In the genomic region with DNA sequence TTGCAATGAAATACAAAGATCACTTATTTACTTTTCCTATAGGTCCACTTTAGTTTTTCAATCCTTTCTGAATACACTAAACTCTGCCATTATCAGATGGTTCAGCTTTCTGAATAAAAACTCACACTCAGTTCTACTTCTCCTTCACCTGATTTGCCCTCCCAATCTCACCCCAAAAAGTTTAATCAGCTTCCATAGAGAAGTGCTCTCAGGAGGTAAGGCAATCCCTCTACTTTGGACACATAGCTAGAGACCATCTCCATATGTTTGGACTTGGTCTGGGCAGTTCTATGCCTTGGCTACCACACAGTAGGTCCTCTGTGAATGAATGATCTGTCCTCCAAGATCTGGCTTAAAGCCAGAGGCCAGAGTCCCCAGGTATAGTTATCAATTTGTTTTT, we compare ENCODE assay signal across 25 cellular contexts.
"Had no signal": no experiment of that assay in that cellular context is flagged by ENCODE, and none has a peak within 500 bp of the region (broad histone marks: within the 10 kb centered on the region; RNA-seq: fewer than 3 reads in every experiment).

No MANE protein-coding gene starts in this region.

- H3K4me3 Mint-ChIP-seq: central memory CD8-positive, alpha-beta T cell; effector memory CD8-positive, alpha-beta T cell; immature natural killer cell; natural killer cell; stimulated activated effector memory CD8-positive, alpha-beta T cell treated with anti-CD3 and anti-CD28 coated beads, Interleukin-12 subunit alpha, Interleukin-12 subunit beta, amount 100 ng/mL, for 72 hours had no signal

- H3K9me3 ChIP-seq: lower lobe of right lung, pancreas, right atrium auricular region, testis, tibial artery, upper lobe of left lung, uterus had no signal

- DNase-seq: effector memory CD8-positive, alpha-beta T cell; foreskin fibroblast; glutamatergic neuron; heart right ventricle; hippocampal formation; immature natural killer cell; islet precursor cell; kidney glomerular epithelial cell; left ventricle myocardium superior; lower lobe of right lung; natural killer cell; occipital lobe; pancreas; stimulated activated CD4-positive, alpha-beta T cell treated with anti-CD3 and anti-CD28 coated beads, Interleukin-2, amount 100 ng/mL, for 24 hours; stimulated activated CD4-positive, alpha-beta T cell treated with anti-CD3 and anti-CD28 coated beads, Interleukin-4, amount 100 ng/mL, for 24 hours; stimulated activated naive CD8-positive, alpha-beta T cell treated with anti-CD3 and anti-CD28 coated beads, Interleukin-15, Interleukin-2, amounts not matched to agents 100 U/mL and 50 U/mL, for 24 hours; substantia nigra; testis; tibial artery; upper lobe of left lung; uterus had no signal

- H3K27ac ChIP-seq: coronary artery, heart right ventricle, lower lobe of right lung, pancreas, right atrium auricular region, testis, tibial artery, upper lobe of left lung, uterus had no signal

- H3K36me3 ChIP-seq: lower lobe of right lung, pancreas, right atrium auricular region, tibial artery, upper lobe of left lung, uterus had no signal

- H3K4me1 ChIP-seq: right atrium auricular region, uterus had no signal

- H3K36me3 Mint-ChIP-seq: immature natural killer cell; natural killer cell; stimulated activated effector memory CD8-positive, alpha-beta T cell treated with anti-CD3 and anti-CD28 coated beads, Interleukin-12 subunit alpha, Interleukin-12 subunit beta, amount 100 ng/mL, for 72 hours had no signal

- H3K4me3 ChIP-seq: coronary artery, heart right ventricle, lower lobe of right lung, pancreas, right atrium auricular region, testis, tibial artery, upper lobe of left lung, uterus had no signal

- H3K27ac Mint-ChIP-seq: effector memory CD8-positive, alpha-beta T cell; immature natural killer cell; natural killer cell; stimulated activated effector memory CD8-positive, alpha-beta T cell treated with anti-CD3 and anti-CD28 coated beads, Interleukin-12 subunit alpha, Interleukin-12 subunit beta, amount 100 ng/mL, for 72 hours had no signal

- H3K4me1 Mint-ChIP-seq: central memory CD8-positive, alpha-beta T cell; immature natural killer cell; natural killer cell; stimulated activated effector memory CD8-positive, alpha-beta T cell treated with anti-CD3 and anti-CD28 coated beads, Interleukin-12 subunit alpha, Interleukin-12 subunit beta, amount 100 ng/mL, for 72 hours had no signal

- H3K27me3 ChIP-seq: heart right ventricle, pancreas, right atrium auricular region, testis, tibial artery, upper lobe of left lung, uterus had no signal

- H3K9me3 Mint-ChIP-seq: central memory CD8-positive, alpha-beta T cell; effector memory CD8-positive, alpha-beta T cell; natural killer cell; stimulated activated effector memory CD8-positive, alpha-beta T cell treated with anti-CD3 and anti-CD28 coated beads, Interleukin-12 subunit alpha, Interleukin-12 subunit beta, amount 100 ng/mL, for 72 hours had no signal
